In the genomic region with DNA sequence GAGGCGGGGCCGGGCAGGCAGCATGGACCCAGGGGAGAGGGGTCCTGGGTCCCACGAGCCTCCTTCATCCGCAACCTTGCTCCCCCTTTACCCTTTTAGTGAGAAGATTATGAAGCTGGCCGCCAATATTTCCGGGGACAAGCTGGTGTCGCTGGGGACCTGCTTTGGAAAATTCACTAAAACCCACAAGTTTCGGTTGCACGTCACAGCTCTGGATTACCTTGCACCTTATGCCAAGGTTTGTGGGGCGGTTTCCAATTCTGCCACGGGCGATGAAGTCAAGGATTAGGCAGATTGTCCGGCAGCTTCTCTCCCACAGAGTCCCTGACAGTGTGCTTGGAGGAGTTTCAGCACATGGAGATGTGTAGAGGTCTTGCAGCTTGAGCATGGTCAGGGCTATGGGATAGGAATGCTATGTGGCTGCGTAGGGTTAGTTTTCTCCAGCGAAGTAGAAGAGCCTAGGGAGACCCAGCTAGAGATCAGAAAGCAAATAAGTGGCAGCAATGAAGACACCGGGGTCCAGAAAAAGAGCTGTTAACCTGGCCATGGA, we compare ENCODE assay signal across 8 cellular contexts. TPM values are rescaled to one million over a fixed set of nuclear protein-coding genes. Genes with fewer than 3 reads are reported as not detected.
A peak's percentile ranks its signal among the peaks of the same experiment; 100 is the strongest.
DNase-seq lines count a peak whose midpoint lies in the region; ATAC-seq and TF ChIP-seq lines count a peak whose summit lies in the region.

No MANE protein-coding gene starts in this region.

- H3K4me3 ChIP-seq in SJSA1 (peak overlapping the region; percentile 86), epithelial cell of proximal tubule (ENCODE audit: low read depth, low read length) (peak overlapping the region; percentile 90), parathyroid adenoma (ENCODE audit: low read depth, low read length) (peak overlapping the region; percentile 88)

- peaks cover 7% of the 10 kb centered on the region for H3K4me1 ChIP-seq in SJSA1 (replicated peaks)
- H3K4me1 ChIP-seq in parathyroid adenoma: peaks cover 14% of the 10 kb centered on the region

- peaks cover 27% of the 10 kb centered on the region for H3K79me2 ChIP-seq in parathyroid adenoma

- H3K9me3 ChIP-seq in SJSA1 (replicated peaks): no peaks in the 10 kb centered on the region
- H3K9me3 ChIP-seq in parathyroid adenoma (ENCODE audit: control insufficient read depth, low read length): no peaks in the 10 kb centered on the region

- H3K4me2 ChIP-seq in parathyroid adenoma (ENCODE audit: low read length): peak overlapping the region; percentile 93

- ATAC-seq in GM19324 (IDR thresholded peaks at IDR 0.05; ENCODE audit: low FRiP score, unreplicated experiment): peak; percentile 5

- peak overlapping the region; percentile 58 for H3K9ac ChIP-seq in parathyroid adenoma

- H3K27ac ChIP-seq in SJSA1 (peak overlapping the region; percentile 37), parathyroid adenoma (peak overlapping the region; percentile 91)

- peak overlapping the region; percentile 99 for H2AFZ ChIP-seq in parathyroid adenoma

- DNase-seq in SJSA1 (ENCODE audit: low read depth in 1 of 2, low spot score in 2 of 2) (no peak), epithelial cell of proximal tubule (ENCODE audit: low read depth) (no peak), midbrain (lab: John Stamatoyannopoulos, UW) (no peak), mesenteric fat pad (ENCODE audit: low spot score) (no peak), HK-2 (ENCODE audit: unreplicated experiment) (no peak), foreskin melanocyte (no peak)

- TF ChIP-seq CTCF in epithelial cell of proximal tubule (conservative IDR thresholded peaks at IDR 0.05; ENCODE audit: low read depth, low read length) (no peak), parathyroid adenoma (IDR thresholded peaks at IDR 0.05) (no peak)

- H3K36me3 ChIP-seq in SJSA1 (peaks cover 55% of the 10 kb centered on the region), parathyroid adenoma (ENCODE audit: control insufficient read depth, insufficient read depth, low read length) (no peaks in the 10 kb centered on the region)

- H3K27me3 ChIP-seq in SJSA1 (replicated peaks) (no peaks in the 10 kb centered on the region), parathyroid adenoma (ENCODE audit: control insufficient read depth, insufficient read depth, low read length) (no peaks in the 10 kb centered on the region)

RNA-seq across cellular contexts. Expression of gene NIP7, which starts 0.6 kb away (rescaled TPM):
- total RNA-seq in SJSA1 (2014; rRNA removed; shearing (Covaris generic)): 26.8 and 31.0 TPM in 2 replicates
- total RNA-seq in epithelial cell of proximal tubule (27.2 and 42.9 TPM in 2 replicates), mesenteric fat pad (32.8 TPM)

RNA-seq across cellular contexts. Expression of gene COG8, which starts 0.8 kb away (rescaled TPM):
- total RNA-seq in SJSA1 (2014; rRNA removed; shearing (Covaris generic)): 33.5 and 34.9 TPM in 2 replicates
- 39.4 and 45.4 TPM in 2 replicates for total RNA-seq in epithelial cell of proximal tubule
- 25.0 TPM for total RNA-seq in mesenteric fat pad

RNA-seq across cellular contexts. Expression of gene PDF, which starts 9.8 kb away (rescaled TPM):
- total RNA-seq in SJSA1 (2014; rRNA removed; shearing (Covaris generic)): 17.8 and 33.0 TPM in 2 replicates
- total RNA-seq in epithelial cell of proximal tubule (23.8 and 36.8 TPM in 2 replicates), mesenteric fat pad (14.8 TPM)

RNA-seq across cellular contexts. Expression of gene TMED6, which starts 11.4 kb away (rescaled TPM):
- 0.21 TPM in 1 of 2 replicates, not detected in the other for total RNA-seq in SJSA1 (2014; rRNA removed; shearing (Covaris generic))
- not detected in 2 replicates for total RNA-seq in epithelial cell of proximal tubule
- 1.2 TPM for total RNA-seq in mesenteric fat pad

RNA-seq across cellular contexts. Expression of gene VPS4A, which starts 29.0 kb away (rescaled TPM):
- total RNA-seq in SJSA1 (2014; rRNA removed; shearing (Covaris generic)): 27.9 and 42.3 TPM in 2 replicates
- 31.0 and 35.4 TPM in 2 replicates for total RNA-seq in epithelial cell of proximal tubule
- 36.3 TPM for total RNA-seq in mesenteric fat pad
